Comparison of ENCODE assay signal across 7 cellular contexts in the genomic region with DNA sequence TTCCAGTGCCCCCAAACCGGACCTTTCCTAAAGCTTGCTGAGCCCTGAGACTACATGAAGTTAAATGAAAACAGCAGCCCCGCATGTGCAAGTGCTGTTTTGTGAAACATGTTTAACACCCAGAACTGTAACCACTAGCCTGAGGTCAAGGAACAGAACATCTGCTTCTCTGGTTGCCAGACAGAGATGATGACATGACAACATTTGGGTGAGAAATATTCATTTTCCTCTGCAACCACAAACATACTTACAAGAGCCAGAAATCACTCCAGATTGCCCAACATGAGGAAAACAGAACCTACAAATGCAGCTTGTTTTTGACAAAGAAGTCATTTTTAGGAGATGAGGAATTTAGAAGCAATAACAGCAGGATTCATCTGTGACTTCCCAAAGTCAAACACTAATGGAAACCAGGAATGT.
DNase-seq lines count a peak whose midpoint lies in the region; ATAC-seq and TF ChIP-seq lines count a peak whose summit lies in the region.

No MANE protein-coding gene starts in this region.

- H3K9me3 ChIP-seq in OCI-LY3 (ENCODE audit: insufficient read depth, low read length) (no peaks in the 10 kb centered on the region), HAP-1 (no peaks in the 10 kb centered on the region)

- peaks cover 37% of the 10 kb centered on the region for H3K36me3 Mint-ChIP-seq in mesothelial cell of epicardium

- H3K79me2 ChIP-seq in OCI-LY3 (ENCODE audit: low read length) = peaks cover 14% of the 10 kb centered on the region

- H3K9ac ChIP-seq in OCI-LY3 (ENCODE audit: low read length) = peak overlapping the region; percentile 84

- no peaks in the 10 kb centered on the region for H4K20me1 ChIP-seq in OCI-LY3 (ENCODE audit: insufficient read depth, low read length)

- TF ChIP-seq CTCF in OCI-LY3 (IDR thresholded peaks at IDR 0.05; ENCODE audit: low read depth, low read length) (no peak), fibroblast of the aortic adventitia (IDR thresholded peaks at IDR 0.05; ENCODE audit: insufficient read depth, low read length) (no peak), mesothelial cell of epicardium (IDR thresholded peaks at IDR 0.05; ENCODE audit: unreplicated experiment) (no peak)

- H3K4me1 ChIP-seq in OCI-LY3 (ENCODE audit: low read length) = peaks cover 51% of the 10 kb centered on the region
- H3K4me1 ChIP-seq in HAP-1 = no peaks in the 10 kb centered on the region

- peak; percentile 48 for ATAC-seq in GM18870 (IDR thresholded peaks at IDR 0.05; ENCODE audit: unreplicated experiment)
- ATAC-seq in HG02642 (IDR thresholded peaks at IDR 0.05; ENCODE audit: poor library complexity, unreplicated experiment) = peak; percentile 50

- peaks cover 38% of the 10 kb centered on the region for H3K36me3 ChIP-seq in OCI-LY3 (replicated peaks; ENCODE audit: low read depth, low read length)
- H3K36me3 ChIP-seq in HAP-1 (replicated peaks) = peaks cover 27% of the 10 kb centered on the region

- peak overlapping the region; percentile 98 for H3K27ac ChIP-seq in OCI-LY3 (ENCODE audit: low read length)

- H3K4me3 ChIP-seq in OCI-LY3 (ENCODE audit: low read length) = peak overlapping the region; percentile 66
- H3K4me3 ChIP-seq in fibroblast of the aortic adventitia (ENCODE audit: low read depth, low read length) = no peak overlapping the region
- H3K4me3 ChIP-seq in HAP-1 = no peak overlapping the region

- peaks cover 6% of the 10 kb centered on the region for H3K4me1 Mint-ChIP-seq in mesothelial cell of epicardium

- H3K27ac Mint-ChIP-seq in mesothelial cell of epicardium = no peak overlapping the region

- H3K4me2 ChIP-seq in OCI-LY3 (ENCODE audit: low read length) = peak overlapping the region; percentile 97

- no peaks in the 10 kb centered on the region for H3K27me3 Mint-ChIP-seq in mesothelial cell of epicardium (ENCODE audit: low read depth)

- H3K9me3 Mint-ChIP-seq in mesothelial cell of epicardium = no peaks in the 10 kb centered on the region

- in situ Hi-C loops in HAP-1 (cut with MboI; ENCODE audit: low sequenced_read_pairs) = no loop called here

- peak; percentile 94 for DNase-seq in fibroblast of the aortic adventitia (ENCODE audit: low read depth)
- DNase-seq in stromal cell of bone marrow (ENCODE audit: low read depth) = peak; percentile 76
- no peak for DNase-seq in HAP-1 (ENCODE audit: low spot score in 2 of 2)
- DNase-seq in mesothelial cell of epicardium (ENCODE audit: low spot score in 2 of 2, unreplicated experiment in 2 of 2) = no peak

- no peak overlapping the region for H3K4me3 Mint-ChIP-seq in mesothelial cell of epicardium

- H2AFZ ChIP-seq in OCI-LY3 (ENCODE audit: low read depth, low read length) = no peak overlapping the region

- no peaks in the 10 kb centered on the region for H3K27me3 ChIP-seq in OCI-LY3 (ENCODE audit: low read depth, low read length)
- H3K27me3 ChIP-seq in HAP-1 (ENCODE audit: low read depth) = no peaks in the 10 kb centered on the region

Comparison
In these comparisons a context has a peak if more than half of its experiments do, and no peak if none do; other contexts are left out.
1. DNase-seq: peak in fibroblast of the aortic adventitia (single experiment) and stromal cell of bone marrow (single experiment); none in HAP-1 (0 of 2) and mesothelial cell of epicardium (0 of 2).